In genomic region chr15:97804950-97805349, GRCh38 we compare ENCODE assay signal across 21 cellular contexts.
"Had no signal": no experiment of that assay in that cellular context is flagged by ENCODE, and none has a peak within 500 bp of the region (broad histone marks: within the 10 kb centered on the region; RNA-seq: fewer than 3 reads in every experiment).

No MANE protein-coding gene starts in this region.

- H3K27me3 ChIP-seq: gastrocnemius medialis, heart right ventricle, neutrophil, right lobe of liver, thyroid gland had no signal

- H3K9me3 ChIP-seq: gastrocnemius medialis, neutrophil, psoas muscle, right lobe of liver, thyroid gland had no signal

- DNase-seq: gastrocnemius medialis; heart right ventricle; immature natural killer cell; kidney; left cardiac atrium; left ventricle myocardium superior; naive thymus-derived CD4-positive, alpha-beta T cell; nephron progenitor cell; psoas muscle; retina; right lobe of liver; stimulated activated CD4-positive, alpha-beta T cell treated with anti-CD3 and anti-CD28 coated beads, Interleukin-4, amount 100 ng/mL, for 1 hour; stimulated activated CD8-positive, alpha-beta memory T cell treated with anti-CD3 and anti-CD28 coated beads, Interleukin-4, amount 100 ng/mL, for 48 hours; stimulated activated naive CD8-positive, alpha-beta T cell treated with anti-CD3 and anti-CD28 coated beads, Interleukin-15, Interleukin-2, amounts not matched to agents 100 U/mL and 50 U/mL, for 24 hours; thyroid gland had no signal

- H3K4me3 ChIP-seq: gastrocnemius medialis, heart right ventricle, lung, psoas muscle, right lobe of liver, suprapubic skin, thyroid gland had no signal

- ATAC-seq: gastrocnemius medialis; heart right ventricle; left cardiac atrium; left ventricle myocardium superior; naive thymus-derived CD4-positive, alpha-beta T cell; psoas muscle; right lobe of liver; stimulated activated effector memory CD8-positive, alpha-beta T cell treated with anti-CD3 and anti-CD28 coated beads, Interleukin-12 subunit alpha, Interleukin-12 subunit beta, amount 100 ng/mL, for 72 hours; stimulated activated naive CD8-positive, alpha-beta T cell treated with anti-CD3 and anti-CD28 coated beads, Interleukin-15, Interleukin-2, amounts not matched to agents 100 U/mL and 50 U/mL, for 24 hours had no signal

- H3K36me3 Mint-ChIP-seq: immature natural killer cell; naive thymus-derived CD4-positive, alpha-beta T cell; stimulated activated effector memory CD8-positive, alpha-beta T cell treated with anti-CD3 and anti-CD28 coated beads, Interleukin-12 subunit alpha, Interleukin-12 subunit beta, amount 100 ng/mL, for 72 hours; type B pancreatic cell had no signal

- H3K27ac Mint-ChIP-seq: dendritic cell treated with granulocyte-macrophage colony-stimulating factor and Interleukin-4, amounts not matched to agents 40 ng/mL and 50 ng/mL, for 4 days; immature natural killer cell; naive thymus-derived CD4-positive, alpha-beta T cell; nephron progenitor cell; stimulated activated effector memory CD8-positive, alpha-beta T cell treated with anti-CD3 and anti-CD28 coated beads, Interleukin-12 subunit alpha, Interleukin-12 subunit beta, amount 100 ng/mL, for 72 hours; type B pancreatic cell had no signal

- H3K9me3 Mint-ChIP-seq: dendritic cell treated with granulocyte-macrophage colony-stimulating factor and Interleukin-4, amounts not matched to agents 40 ng/mL and 50 ng/mL, for 4 days; type B pancreatic cell had no signal

- H3K4me3 Mint-ChIP-seq: dendritic cell treated with granulocyte-macrophage colony-stimulating factor and Interleukin-4, amounts not matched to agents 40 ng/mL and 50 ng/mL, for 4 days; immature natural killer cell; naive thymus-derived CD4-positive, alpha-beta T cell; nephron progenitor cell; stimulated activated effector memory CD8-positive, alpha-beta T cell treated with anti-CD3 and anti-CD28 coated beads, Interleukin-12 subunit alpha, Interleukin-12 subunit beta, amount 100 ng/mL, for 72 hours; type B pancreatic cell had no signal

- H3K27ac ChIP-seq: gastrocnemius medialis, heart right ventricle, neutrophil, psoas muscle, right lobe of liver, suprapubic skin, thyroid gland had no signal

- H3K36me3 ChIP-seq: gastrocnemius medialis, heart right ventricle, neutrophil, right lobe of liver, suprapubic skin, thyroid gland had no signal

- H3K27me3 Mint-ChIP-seq: dendritic cell treated with granulocyte-macrophage colony-stimulating factor and Interleukin-4, amounts not matched to agents 40 ng/mL and 50 ng/mL, for 4 days had no signal

- H3K4me1 ChIP-seq: gastrocnemius medialis, heart right ventricle, psoas muscle, right lobe of liver, suprapubic skin, thyroid gland had no signal

- H3K4me1 Mint-ChIP-seq: immature natural killer cell; naive thymus-derived CD4-positive, alpha-beta T cell; stimulated activated effector memory CD8-positive, alpha-beta T cell treated with anti-CD3 and anti-CD28 coated beads, Interleukin-12 subunit alpha, Interleukin-12 subunit beta, amount 100 ng/mL, for 72 hours had no signal
